ENCODE assay signal across 8 cellular contexts in the genomic region with DNA sequence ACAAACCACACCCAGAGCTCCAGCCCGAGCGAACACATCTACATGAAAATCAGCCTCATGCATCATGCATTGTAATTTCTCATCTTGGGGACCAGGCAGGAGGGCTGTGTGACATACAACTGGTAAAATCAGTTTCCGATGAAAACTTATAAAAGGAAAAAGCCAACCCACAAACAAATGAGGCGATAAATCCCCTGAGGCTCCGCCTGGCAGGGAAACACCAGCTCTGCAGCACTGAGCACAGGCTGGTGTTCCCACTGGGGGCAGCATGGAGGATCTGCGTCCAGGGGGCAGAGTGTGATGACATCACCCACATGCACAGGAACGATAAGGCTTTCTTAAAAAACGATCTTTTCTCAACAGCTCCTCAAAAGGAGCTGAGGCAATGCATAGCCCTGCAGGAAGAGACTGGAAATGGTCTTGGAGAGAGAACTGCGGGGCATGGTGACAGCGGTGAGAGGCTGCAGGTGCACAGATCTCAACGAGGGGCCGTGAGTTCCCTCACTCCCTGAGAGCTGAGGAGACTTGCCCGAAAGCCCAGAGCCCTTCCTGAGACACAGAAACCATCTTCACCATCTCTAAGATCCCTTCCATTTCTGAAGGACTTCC. TPM values are rescaled to one million over a fixed set of nuclear protein-coding genes. Genes with fewer than 3 reads are reported as not detected.
A peak's percentile ranks its signal among the peaks of the same experiment; 100 is the strongest.
DNase-seq lines count a peak whose midpoint lies in the region; ATAC-seq and TF ChIP-seq lines count a peak whose summit lies in the region.

No MANE protein-coding gene starts in this region.

- no peaks in the 10 kb centered on the region for H3K27me3 Mint-ChIP-seq in T-cell

- peak overlapping the region; percentile 69 to 81 for H3K27ac Mint-ChIP-seq in T-cell

- CTCF ChIA-PET in T-cell (lab: Charles Lee) = no interaction called here

- H3K4me3 Mint-ChIP-seq in T-cell = no peak overlapping the region

- H3K4me1 Mint-ChIP-seq in T-cell = peaks cover 51 to 78% (median 62%) of the 10 kb centered on the region in 3 donors

- ATAC-seq in HG02759 (IDR thresholded peaks at IDR 0.05; ENCODE audit: unreplicated experiment) (peak; percentile 44), T-cell (replicated peaks in 1 of 4) (no peak), GM19324 (IDR thresholded peaks at IDR 0.05; ENCODE audit: low FRiP score, unreplicated experiment) (no peak), HG03139 (IDR thresholded peaks at IDR 0.05; ENCODE audit: unreplicated experiment) (no peak)

- peak; percentile 44 for DNase-seq in NCI-H1436 (lab: John Stamatoyannopoulos, UW)
- DNase-seq in NCI-H1436 treated with DMSO at 0.1 percent for 48 hours (lab: John Stamatoyannopoulos, UW) = no peak
- no peak for DNase-seq in T-cell
- DNase-seq in foreskin fibroblast = peak; percentile 84 to 92
- no peak for DNase-seq in retinal pigment epithelial cell (ENCODE audit: low read depth)

- H3K36me3 Mint-ChIP-seq in T-cell = no peaks in the 10 kb centered on the region

- peak; percentile 58 for TF ChIP-seq CTCF in foreskin fibroblast (IDR thresholded peaks at IDR 0.05; ENCODE audit: low read depth, low read length)
- TF ChIP-seq CTCF in retinal pigment epithelial cell (conservative IDR thresholded peaks at IDR 0.05; ENCODE audit: low read depth, low read length) = peak; percentile 65

- no peaks in the 10 kb centered on the region for H3K9me3 Mint-ChIP-seq in T-cell

- POLR2A ChIA-PET in T-cell (lab: Charles Lee) = no interaction called here

- H3K4me3 ChIP-seq in foreskin fibroblast (ENCODE audit: low read depth in 1 of 2, low read length in 2 of 2) = no peak overlapping the region
- no peak overlapping the region for H3K4me3 ChIP-seq in retinal pigment epithelial cell (ENCODE audit: low read length)

RNA-seq across cellular contexts. Expression of a gene that starts 24.6 kb away (rescaled TPM):
- total RNA-seq in T-cell = 10 to 100 TPM; 38.8 to 51.5 (median 45.7) TPM

RNA-seq across cellular contexts. Expression of a gene that starts 26.7 kb away (rescaled TPM):
- total RNA-seq in T-cell = 10 to 100 TPM; 14.4 to 27.3 (median 16.5) TPM

RNA-seq across cellular contexts. Expression of a gene that starts 32.4 kb away (rescaled TPM):
- 10 to 100 TPM; 10.7 to 27.3 (median 22.6) TPM for total RNA-seq in T-cell

RNA-seq across cellular contexts. Expression of a gene that starts 37.1 kb away (rescaled TPM):
- total RNA-seq in T-cell = 1 to 10 TPM; 2.3 to 3.7 (median 2.9) TPM

Comparison
In these comparisons a context has a peak if more than half of its experiments do, and no peak if none do; other contexts are left out.
1. DNase-seq: peak in NCI-H1436 (single experiment) and foreskin fibroblast (2 of 2); none in NCI-H1436 treated with DMSO at 0.1 percent for 48 hours (single experiment), T-cell (0 of 34) and retinal pigment epithelial cell (single experiment).